In the genomic region with DNA sequence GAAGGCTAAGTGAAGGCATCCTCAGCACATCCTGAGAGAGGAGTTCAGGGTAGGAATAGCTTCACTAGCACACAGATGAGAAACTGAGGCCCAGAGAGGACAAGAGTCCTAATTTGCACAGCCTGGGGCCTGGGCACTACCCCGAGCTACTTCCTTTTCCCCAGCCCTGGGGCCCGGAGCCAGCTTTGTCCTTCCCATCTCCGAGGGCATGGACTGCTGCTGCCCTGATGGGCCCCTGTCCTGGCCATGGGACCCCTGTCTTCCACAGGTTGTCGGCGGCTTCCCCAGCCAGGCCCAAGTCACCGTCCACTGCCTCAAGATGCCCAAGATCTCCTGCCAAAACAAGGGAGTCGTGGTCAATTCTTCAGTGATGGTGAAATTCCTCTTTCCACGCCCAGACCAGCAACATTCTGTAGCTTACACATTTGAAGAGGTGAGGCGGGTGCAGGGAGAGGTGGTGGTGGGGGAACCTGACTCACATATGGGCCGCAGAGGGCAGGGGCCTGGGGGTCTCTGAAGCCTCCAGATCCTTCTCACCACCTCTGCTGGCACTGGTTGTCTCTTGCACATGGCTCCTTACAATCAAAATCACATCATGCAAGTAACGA, we compare ENCODE assay signal across 19 cellular contexts. TPM values are rescaled to one million over a fixed set of nuclear protein-coding genes. Genes with fewer than 3 reads are reported as not detected.
DNase-seq lines count a peak whose midpoint lies in the region; ATAC-seq, FAIRE-seq and TF ChIP-seq lines count a peak whose summit lies in the region.
"Had no signal": no experiment of that assay in that cellular context is flagged by ENCODE, and none has a peak within 500 bp of the region (broad histone marks: within the 10 kb centered on the region; RNA-seq: fewer than 3 reads in every experiment).

No MANE protein-coding gene starts in this region.

- H3K14ac ChIP-seq in H1 (ENCODE audit: insufficient read length) = no peak overlapping the region

- H3K18ac ChIP-seq in H1 (ENCODE audit: extremely low read depth, low read length) = no peak overlapping the region

- H3K4me3 Mint-ChIP-seq in stimulated activated naive CD8-positive, alpha-beta T cell treated with anti-CD3 and anti-CD28 coated beads, Interleukin-15, Interleukin-2, amounts not matched to agents 100 ng/mL and 50 ng/mL, for 24 hours = no peak overlapping the region
- no peak overlapping the region for H3K4me3 Mint-ChIP-seq in stimulated activated naive CD8-positive, alpha-beta T cell treated with anti-CD3 and anti-CD28 coated beads, Interleukin-15, amount 100 ng/mL, for 72 hours
- H3K4me3 Mint-ChIP-seq: CD4-positive, alpha-beta memory T cell had no signal

- no peak overlapping the region for H2AK5ac ChIP-seq in H1 (ENCODE audit: low read depth, low read length)

- H3K9me3 Mint-ChIP-seq in stimulated activated naive CD8-positive, alpha-beta T cell treated with anti-CD3 and anti-CD28 coated beads, Interleukin-15, Interleukin-2, amounts not matched to agents 100 ng/mL and 50 ng/mL, for 24 hours = no peaks in the 10 kb centered on the region
- no peaks in the 10 kb centered on the region for H3K9me3 Mint-ChIP-seq in stimulated activated naive CD8-positive, alpha-beta T cell treated with anti-CD3 and anti-CD28 coated beads, Interleukin-15, amount 100 ng/mL, for 72 hours
- H3K9me3 Mint-ChIP-seq: CD4-positive, alpha-beta memory T cell had no signal

- no peak for DNase-seq in stimulated activated naive CD8-positive, alpha-beta T cell treated with anti-CD3 and anti-CD28 coated beads, Interleukin-15, amount 100 ng/mL, for 72 hours
- DNase-seq in NB4 (ENCODE audit: low read depth) = peak; percentile 53
- no peak for DNase-seq in H1 (ENCODE audit: low read depth in 1 of 2, low spot score in 2 of 2)
- DNase-seq in aorta = peak; percentile 39 to 76
- no peak for DNase-seq in central memory CD4-positive, alpha-beta T cell
- no peak for DNase-seq in amniotic stem cell (lab: John Stamatoyannopoulos, UW)
- DNase-seq: CD4-positive, alpha-beta memory T cell; DMS79 treated with DMSO at 0.1 percent for 48 hours; Karpas-422; NCI-H1417 treated with DMSO at 0.1 percent for 48 hours; NCI-H1930; NCI-H446; NK-92 treated with Interleukin-12 subunit alpha and Interleukin-12 subunit beta, amount 100 ng/mL, for 24 hours; SHP77 treated with DMSO at 0.1 percent for 48 hours had no signal

- no peaks in the 10 kb centered on the region for H3K23me2 ChIP-seq in H1 (ENCODE audit: low read depth, low read length)

- no peaks in the 10 kb centered on the region for H3K79me1 ChIP-seq in H1 (ENCODE audit: low read depth, low read length)

- no peak for ATAC-seq in stimulated activated naive CD8-positive, alpha-beta T cell treated with anti-CD3 and anti-CD28 coated beads, Interleukin-15, amount 100 ng/mL, for 72 hours
- ATAC-seq in aorta (ENCODE audit: low FRiP score) (no peak), GM19328 (IDR thresholded peaks at IDR 0.05; ENCODE audit: unreplicated experiment) (no peak)
- ATAC-seq: HCT116 had no signal

- H4K5ac ChIP-seq in H1 (ENCODE audit: insufficient read length, low read depth, low read length) = no peak overlapping the region

- H2BK120ac ChIP-seq in H1 (replicated peaks; ENCODE audit: low read depth, low read length) = no peak overlapping the region

- H3K36me3 ChIP-seq in H1 (ENCODE audit: control insufficient read depth in 2 of 4, insufficient read depth in 4 of 4, low read length in 3 of 4) (no peaks in the 10 kb centered on the region), aorta (ENCODE audit: control insufficient read depth in 1 of 2, insufficient read depth in 2 of 2, low read length in 1 of 2) (no peaks in the 10 kb centered on the region)

- TF ChIP-seq POLR2A in NB4 (IDR thresholded peaks at IDR 0.05; ENCODE audit: extremely low read depth, insufficient read length) (no peak), H1 (IDR thresholded peaks at IDR 0.05; ENCODE audit: control extremely low read depth in 1 of 2, low read depth in 2 of 2, low read length in 2 of 2) (no peak)

- no peak overlapping the region for H3K4ac ChIP-seq in H1 (replicated peaks; ENCODE audit: insufficient read length, low read depth, low read length)

- TF ChIP-seq CTCF in NB4 (IDR thresholded peaks at IDR 0.05; ENCODE audit: low read depth, low read length) (no peak), H1 (IDR thresholded peaks at IDR 0.05; ENCODE audit: control extremely low read depth in 1 of 3, insufficient read depth in 1 of 3, low read depth in 1 of 3, low read length in 3 of 3) (no peak)

- H3K4me3 ChIP-seq in NB4 (ENCODE audit: low read depth, low read length) (no peak overlapping the region), H1 (ENCODE audit: extremely low read depth in 1 of 4, insufficient read depth in 2 of 4, low read depth in 3 of 4, low read length in 4 of 4) (no peak overlapping the region), aorta (ENCODE audit: low read length in 2 of 2) (no peak overlapping the region)

- no peak overlapping the region for H3K9ac ChIP-seq in H1 (replicated peaks in 1 of 4; ENCODE audit: extremely low read depth in 1 of 4, low read depth in 3 of 4, low read length in 3 of 4)

- no peaks in the 10 kb centered on the region for H3K9me3 ChIP-seq in H1 (ENCODE audit: insufficient read depth in 2 of 2, low read depth in 1 of 2, low read length in 1 of 2)
- no peaks in the 10 kb centered on the region for H3K9me3 ChIP-seq in aorta (ENCODE audit: control insufficient read depth, low read length)

- H2BK20ac ChIP-seq in H1 (ENCODE audit: low read length) = no peak overlapping the region

- no peaks in the 10 kb centered on the region for H4K20me1 ChIP-seq in H1 (replicated peaks in 1 of 2; ENCODE audit: control insufficient read depth in 1 of 2, insufficient read depth in 2 of 2, low read length in 2 of 2)

- no peak overlapping the region for H4K91ac ChIP-seq in H1 (replicated peaks; ENCODE audit: insufficient read length, low read length)

- POLR2A ChIA-PET in H1 (lab: Charles Lee; ENCODE audit: partially characterized antibody) = no interaction called here

- no peak overlapping the region for H3K56ac ChIP-seq in H1 (replicated peaks; ENCODE audit: insufficient read length, low read depth, low read length)

- peaks cover 73% of the 10 kb centered on the region for H3K4me1 Mint-ChIP-seq in stimulated activated naive CD8-positive, alpha-beta T cell treated with anti-CD3 and anti-CD28 coated beads, Interleukin-15, Interleukin-2, amounts not matched to agents 100 ng/mL and 50 ng/mL, for 24 hours (ENCODE audit: low read depth)
- H3K4me1 Mint-ChIP-seq in stimulated activated naive CD8-positive, alpha-beta T cell treated with anti-CD3 and anti-CD28 coated beads, Interleukin-15, amount 100 ng/mL, for 72 hours = peaks cover 93% of the 10 kb centered on the region

- H2BK12ac ChIP-seq in H1 (ENCODE audit: low read depth, low read length) = 0 out of 2 replicates have a peak overlapping the region, but pooled peaks have one; percentile 50

- CTCF ChIA-PET in H1 (lab: Charles Lee; ENCODE audit: partially characterized antibody) = interaction anchor here (1.3 to 5.7 kb wide), 6 partner anchors 11 to 115 kb away, joined by 3 to 48 read pairs (median 4); a partner anchor contains a TSS

- H2AFZ ChIP-seq in H1 (ENCODE audit: low read length) = no peak overlapping the region

- no peaks in the 10 kb centered on the region for H3K79me2 ChIP-seq in H1 (ENCODE audit: control insufficient read depth in 1 of 2, insufficient read depth in 2 of 2, low read length in 2 of 2)

- no peak for FAIRE-seq in H1 (lab: Jason Lieb, UNC)

- H3K27me3 Mint-ChIP-seq in stimulated activated naive CD8-positive, alpha-beta T cell treated with anti-CD3 and anti-CD28 coated beads, Interleukin-15, Interleukin-2, amounts not matched to agents 100 ng/mL and 50 ng/mL, for 24 hours = no peaks in the 10 kb centered on the region
- H3K27me3 Mint-ChIP-seq in stimulated activated naive CD8-positive, alpha-beta T cell treated with anti-CD3 and anti-CD28 coated beads, Interleukin-15, amount 100 ng/mL, for 72 hours = no peaks in the 10 kb centered on the region
- H3K27me3 Mint-ChIP-seq: CD4-positive, alpha-beta memory T cell had no signal

- no peak overlapping the region for H2BK15ac ChIP-seq in H1 (ENCODE audit: low read length)

- no peak overlapping the region for H3K23ac ChIP-seq in H1 (ENCODE audit: insufficient read length)

- H3K27me3 ChIP-seq in H1 (replicated peaks in 1 of 4; ENCODE audit: control insufficient read depth in 3 of 4, extremely low read depth in 1 of 4, insufficient read depth in 3 of 4, low read length in 3 of 4) (no peaks in the 10 kb centered on the region; a peak in 1 of 7 replicates), aorta (ENCODE audit: control insufficient read depth in 1 of 2, insufficient read depth in 2 of 2, low read length in 1 of 2) (no peaks in the 10 kb centered on the region)

- intact Hi-C loops in aorta (cut with DNase I) = no loop called here

- no peak for TF ChIP-seq RAD21 in H1 (IDR thresholded peaks at IDR 0.05 in 1 of 2, conservative IDR thresholded peaks at IDR 0.05 in 1 of 2; ENCODE audit: low read depth in 2 of 2, low read length in 2 of 2)

- TF ChIP-seq EP300 in H1 (IDR thresholded peaks at IDR 0.05; ENCODE audit: borderline replicate concordance in 1 of 2, low read depth in 2 of 2, low read length in 2 of 2) = no peak

- WGBS in H1 (ENCODE audit: extremely low coverage in 1 of 2, insufficient coverage in 1 of 2, insufficient read length in 1 of 2, insufficient replicate concordance in 2 of 2, low coverage in 1 of 2, low lambda C conversion rate in 2 of 2, missing lambda C conversion rate in 1 of 2), 2 experiments = 92% methylated on average over 11 of the region's 11 CpGs; no CpG with 5 or more reads in 1 of the 2 experiments
- WGBS in aorta, 2 donors = 92% methylated on average over 11 of the region's 11 CpGs

- no peak overlapping the region for H2BK5ac ChIP-seq in H1 (ENCODE audit: low read depth, low read length)

- peak overlapping the region; percentile 7 for H3K27ac Mint-ChIP-seq in stimulated activated naive CD8-positive, alpha-beta T cell treated with anti-CD3 and anti-CD28 coated beads, Interleukin-15, Interleukin-2, amounts not matched to agents 100 ng/mL and 50 ng/mL, for 24 hours
- peak overlapping the region in 1 of 2 donors; percentile 30 for H3K27ac Mint-ChIP-seq in stimulated activated naive CD8-positive, alpha-beta T cell treated with anti-CD3 and anti-CD28 coated beads, Interleukin-15, amount 100 ng/mL, for 72 hours

- H3K4me1 ChIP-seq in H1 (replicated peaks in 1 of 4; ENCODE audit: control insufficient read depth in 3 of 4, insufficient read depth in 4 of 4, low read length in 3 of 4) (no peaks in the 10 kb centered on the region), aorta (ENCODE audit: control insufficient read depth in 1 of 2, insufficient read depth in 2 of 2, low read length in 2 of 2) (no peaks in the 10 kb centered on the region)

- H3K4me2 ChIP-seq in H1 (ENCODE audit: insufficient read depth in 1 of 2, low read depth in 2 of 2, low read length in 2 of 2) = no peak overlapping the region

- H3K36me3 Mint-ChIP-seq in stimulated activated naive CD8-positive, alpha-beta T cell treated with anti-CD3 and anti-CD28 coated beads, Interleukin-15, Interleukin-2, amounts not matched to agents 100 ng/mL and 50 ng/mL, for 24 hours (ENCODE audit: low read depth) = peaks cover 26% of the 10 kb centered on the region

- no peak overlapping the region for H4K8ac ChIP-seq in H1 (ENCODE audit: extremely low read depth, insufficient read depth, low read length)

- no peak overlapping the region for H3K27ac ChIP-seq in H1 (ENCODE audit: low read depth, low read length)
- no peak overlapping the region for H3K27ac ChIP-seq in aorta (ENCODE audit: low read depth in 1 of 2, low read length in 2 of 2)

RNA-seq across cellular contexts. Expression of a gene that starts 11.4 kb away (rescaled TPM):
- 2.8 and 3.2 TPM in 2 replicates for total RNA-seq in H1 (2021; fragmentation: NEBNext Ultra II Directional; extraction: Animal tissue kit (Norgen Biotek cat#: 25700))
- 2.0 and 2.2 TPM in 2 replicates for polyA plus RNA-seq in H1 (2011; rRNA removed)
- polyA plus RNA-seq in H1 (2011; cell fraction: cytosol; rRNA removed) = 1.8 TPM
- 8.8 TPM for polyA plus RNA-seq in H1 (2011; cell fraction: nucleus; rRNA removed)
- polyA plus RNA-seq in H1 (2012, experiment 1 of 2) = 0.97 to 4.4 TPM (median 2.8 TPM) in 4 replicates
- polyA plus RNA-seq in H1 (2012, experiment 2 of 2) = 1.3 TPM
- polyA plus RNA-seq in H1 (2013, experiment 1 of 2) = 1.3 TPM
- polyA plus RNA-seq in H1 (2013, experiment 2 of 2) = 1.1 TPM
- polyA minus RNA-seq in H1 (2011; rRNA and poly(A)+ RNA removed) = 4.4 and 5.0 TPM in 2 replicates
- 2.4 TPM for polyA minus RNA-seq in H1 (2011; cell fraction: cytosol; rRNA and poly(A)+ RNA removed)
- 10.5 TPM for polyA minus RNA-seq in H1 (2011; cell fraction: nucleus; rRNA and poly(A)+ RNA removed)
- total RNA-seq in aorta = 10 to 100 TPM; 49.3 to 82.9 TPM
- 10 to 100 TPM in 1 of 2 donors, 1 to 10 TPM in 1; 4.9 to 22.6 TPM for polyA plus RNA-seq in aorta

RNA-seq across cellular contexts. Expression of a gene that starts 16.2 kb away (rescaled TPM):
- not detected in 2 replicates for total RNA-seq in H1 (2021; fragmentation: NEBNext Ultra II Directional; extraction: Animal tissue kit (Norgen Biotek cat#: 25700))
- polyA plus RNA-seq in H1 (2011; rRNA removed) (not detected in 2 replicates), aorta (not detected)
- polyA plus RNA-seq in H1 (2011; cell fraction: cytosol; rRNA removed) = not detected
- not detected for polyA plus RNA-seq in H1 (2011; cell fraction: nucleus; rRNA removed)
- 0.09 TPM in 1 of 4 replicates, not detected in the others for polyA plus RNA-seq in H1 (2012, experiment 1 of 2)
- not detected for polyA plus RNA-seq in H1 (2012, experiment 2 of 2)
- polyA plus RNA-seq in H1 (2013, experiment 1 of 2) = not detected
- polyA plus RNA-seq in H1 (2013, experiment 2 of 2) = 0.02 TPM
- polyA minus RNA-seq in H1 (2011; rRNA and poly(A)+ RNA removed) = not detected in 2 replicates
- not detected for polyA minus RNA-seq in H1 (2011; cell fraction: cytosol; rRNA and poly(A)+ RNA removed)
- polyA minus RNA-seq in H1 (2011; cell fraction: nucleus; rRNA and poly(A)+ RNA removed) = not detected
- 1 to 10 TPM in 1 of 2 donors, under 1 TPM in 1; 0.49 to 1.3 TPM for total RNA-seq in aorta
- total RNA-seq: A673; CD4-positive, alpha-beta memory T cell; G401 had no signal

RNA-seq across cellular contexts. Expression of a gene that starts 46.0 kb away (rescaled TPM):
- 34.7 and 35.6 TPM in 2 replicates for total RNA-seq in H1 (2021; fragmentation: NEBNext Ultra II Directional; extraction: Animal tissue kit (Norgen Biotek cat#: 25700))
- polyA plus RNA-seq in H1 (2011; rRNA removed) (17.5 and 23.3 TPM in 2 replicates), aorta (10 to 100 TPM; 52.5 to 64.1 TPM)
- 19.8 TPM for polyA plus RNA-seq in H1 (2011; cell fraction: cytosol; rRNA removed)
- 30.6 TPM for polyA plus RNA-seq in H1 (2011; cell fraction: nucleus; rRNA removed)
- 20.0 to 28.0 TPM (median 25.9 TPM) in 4 replicates for polyA plus RNA-seq in H1 (2012, experiment 1 of 2)
- 11.5 TPM for polyA plus RNA-seq in H1 (2012, experiment 2 of 2)
- polyA plus RNA-seq in H1 (2013, experiment 1 of 2) = 17.6 TPM
- 17.8 TPM for polyA plus RNA-seq in H1 (2013, experiment 2 of 2)
- polyA minus RNA-seq in H1 (2011; rRNA and poly(A)+ RNA removed) = 35.3 and 36.1 TPM in 2 replicates
- polyA minus RNA-seq in H1 (2011; cell fraction: cytosol; rRNA and poly(A)+ RNA removed) = 47.9 TPM
- polyA minus RNA-seq in H1 (2011; cell fraction: nucleus; rRNA and poly(A)+ RNA removed) = 32.3 TPM
- 100 to 1,000 TPM; 152 to 173 TPM for total RNA-seq in aorta

Comparison
In these comparisons a context has a peak if more than half of its experiments do, and no peak if none do; other contexts are left out.
1. DNase-seq: peak in NB4 (single experiment) and aorta (2 of 2); none in stimulated activated naive CD8-positive, alpha-beta T cell treated with anti-CD3 and anti-CD28 coated beads, Interleukin-15, amount 100 ng/mL, for 72 hours (0 of 2), H1 (0 of 2), central memory CD4-positive, alpha-beta T cell (single experiment) and amniotic stem cell (single experiment).
2. RNA of a gene that starts 11.4 kb away (total RNA-seq): 49.3 to 82.9 TPM in aorta; 2.8 to 3.2 TPM in H1; every median in the first group is over 10 times any median in the second.